Comparison of ENCODE assay signal across 9 cellular contexts in genomic region chr10:113680172-113681111, GRCh38. TPM values are rescaled to one million over a fixed set of nuclear protein-coding genes. Genes with fewer than 3 reads are reported as not detected.
DNase-seq lines count a peak whose midpoint lies in the region; ATAC-seq, FAIRE-seq and TF ChIP-seq lines count a peak whose summit lies in the region.
"Had no signal": no experiment of that assay in that cellular context is flagged by ENCODE, and none has a peak within 500 bp of the region (broad histone marks: within the 10 kb centered on the region; RNA-seq: fewer than 3 reads in every experiment).

No MANE protein-coding gene starts in this region.

- H3K9me3 ChIP-seq in RWPE2 (ENCODE audit: severe bottlenecking) (no peaks in the 10 kb centered on the region), left ventricle myocardium inferior (replicated peaks) (peaks cover 15% of the 10 kb centered on the region)

- peaks cover 14% of the 10 kb centered on the region for H3K36me3 Mint-ChIP-seq in progenitor cell of endocrine pancreas (ENCODE audit: insufficient read depth)

- ATAC-seq in HG03342 (IDR thresholded peaks at IDR 0.05; ENCODE audit: unreplicated experiment) (peak; percentile 14), RWPE2 (ENCODE audit: low read depth) (peak; percentile 47)

- H3K4me3 Mint-ChIP-seq in progenitor cell of endocrine pancreas (ENCODE audit: low read depth), result peak overlapping the region; percentile 94

- H3K27me3 Mint-ChIP-seq in progenitor cell of endocrine pancreas, result no peaks in the 10 kb centered on the region

- peak; percentile 82 for FAIRE-seq in GM19239 (lab: Jason Lieb, UNC)

- no peak for TF ChIP-seq CTCF in C4-2B (conservative IDR thresholded peaks at IDR 0.05)
- no peak for TF ChIP-seq CTCF in RWPE2 (IDR thresholded peaks at IDR 0.05; ENCODE audit: poor library complexity, severe bottlenecking)
- no peak for TF ChIP-seq CTCF in left ventricle myocardium inferior (IDR thresholded peaks at IDR 0.05; ENCODE audit: borderline replicate concordance)
- no peak for TF ChIP-seq CTCF in progenitor cell of endocrine pancreas (IDR thresholded peaks at IDR 0.05; ENCODE audit: unreplicated experiment)

- intact Hi-C loops in left ventricle myocardium inferior (cut with micrococcal nuclease), result no loop called here

- H3K4me1 ChIP-seq in RWPE2 (ENCODE audit: insufficient read depth, poor library complexity, severe bottlenecking), result no peaks in the 10 kb centered on the region
- H3K4me1 ChIP-seq in left ventricle myocardium inferior, result peaks cover 28% of the 10 kb centered on the region

- peak overlapping the region; percentile 95 for H3K27ac ChIP-seq in C4-2B
- peak overlapping the region; percentile 65 for H3K27ac ChIP-seq in RWPE2 (ENCODE audit: poor library complexity, severe bottlenecking)
- H3K27ac ChIP-seq in adipose tissue (ENCODE audit: low read depth, low read length), result peak overlapping the region; percentile 92
- H3K27ac ChIP-seq in left ventricle myocardium inferior (replicated peaks), result peak overlapping the region; percentile 95

- peak overlapping the region; percentile 91 for H3K27ac Mint-ChIP-seq in progenitor cell of endocrine pancreas

- DNase-seq in GM19239 (ENCODE audit: insufficient read length, low spot score) (peak; percentile 9), RWPE2 (ENCODE audit: low spot score) (no peak), left ventricle myocardium inferior (peak; percentile 30), progenitor cell of endocrine pancreas (ENCODE audit: low spot score, unreplicated experiment) (no peak), midbrain (lab: John Stamatoyannopoulos, UW) (no peak)

- no peaks in the 10 kb centered on the region for H3K27me3 ChIP-seq in RWPE2 (ENCODE audit: insufficient read depth, poor library complexity, severe bottlenecking)
- H3K27me3 ChIP-seq in left ventricle myocardium inferior (ENCODE audit: low read depth), result no peaks in the 10 kb centered on the region

- H3K36me3 ChIP-seq in RWPE2 (ENCODE audit: low read depth), result peaks cover 16% of the 10 kb centered on the region
- no peaks in the 10 kb centered on the region for H3K36me3 ChIP-seq in left ventricle myocardium inferior

- H3K9me3 Mint-ChIP-seq in progenitor cell of endocrine pancreas (ENCODE audit: low read depth), result peaks cover 9% of the 10 kb centered on the region

- peak overlapping the region; percentile 87 for H3K4me3 ChIP-seq in RWPE2 (ENCODE audit: severe bottlenecking)
- H3K4me3 ChIP-seq in left ventricle myocardium inferior, result peak overlapping the region; percentile 87

- WGBS in adipose tissue, 3 donors, result 1 to 4% (median 3%) methylated on average over 27 to 29 of the region's 29 CpGs

- peaks cover 4% of the 10 kb centered on the region for H3K4me1 Mint-ChIP-seq in progenitor cell of endocrine pancreas (ENCODE audit: low read depth)

RNA-seq across cellular contexts. Expression of gene CASP7, which starts 0.7 kb away (rescaled TPM):
- 10 to 100 TPM; 15.8 to 25.8 (median 16.3) TPM for polyA plus RNA-seq in adipose tissue
- total RNA-seq in left ventricle myocardium inferior (9.9 TPM), progenitor cell of endocrine pancreas (11.6 and 12.8 TPM in 2 replicates)

RNA-seq across cellular contexts. Expression of gene NRAP, which starts 16.6 kb away (rescaled TPM):
- polyA plus RNA-seq in adipose tissue, result under 1 TPM; 0.04 to 0.22 (median 0.07) TPM
- total RNA-seq in left ventricle myocardium inferior, result 1,025 TPM
- total RNA-seq in progenitor cell of endocrine pancreas, result 0.04 TPM in 1 of 2 replicates, not detected in the other
- total RNA-seq: T-helper 2 cell treated with Interferon-gamma antibody and Interleukin-4, amounts not matched to agents 100 ng/mL and 5 ng/mL, for 36 hours had no signal

Comparison
In these comparisons a context has a peak if more than half of its experiments do, and no peak if none do; other contexts are left out.
1. DNase-seq: peak in GM19239 (single experiment) and left ventricle myocardium inferior (single experiment); none in RWPE2 (single experiment), progenitor cell of endocrine pancreas (single experiment) and midbrain (single experiment).
2. RNA of gene NRAP, which starts 16.6 kb away (total RNA-seq): 1,025 TPM in left ventricle myocardium inferior (single experiment); 0.04 TPM in progenitor cell of endocrine pancreas; every median in the first group is over 100 times any median in the second.
3. Peak in every context shown above with its lines, with median percentiles within 50 percentile points of each other: H3K27ac ChIP-seq.